1 cellular context compared by ENCODE assay signal in the genomic region with DNA sequence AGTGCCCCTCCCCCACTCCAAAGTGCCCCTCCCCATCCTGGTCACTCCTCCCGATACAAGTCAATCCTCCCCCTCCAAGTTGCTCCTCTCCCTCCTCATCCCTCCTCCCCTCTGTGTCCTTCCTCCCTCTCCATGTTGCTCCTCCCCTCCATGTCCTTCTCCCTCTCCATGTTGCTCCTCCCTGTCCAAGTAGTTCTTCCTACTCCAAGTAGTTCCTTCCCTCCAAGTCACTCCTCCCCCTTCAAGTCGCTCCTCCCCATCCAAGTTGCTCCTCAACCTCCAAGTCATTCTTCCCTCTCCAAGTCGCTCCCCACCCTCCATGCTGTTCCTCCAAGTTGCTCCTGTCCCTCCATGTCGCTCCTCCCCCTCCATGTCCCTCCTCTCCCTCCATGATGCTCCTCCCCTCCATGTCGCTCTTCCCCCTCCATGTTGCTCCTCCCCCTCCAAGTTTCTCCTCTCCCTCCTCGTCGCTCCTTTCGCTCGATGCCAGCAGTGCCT.
TF ChIP-seq lines count a peak whose summit lies in the region.

No MANE protein-coding gene starts in this region.

TF ChIP-seq in K562, 482 proteins besides CTCF, POLR2A, EP300 and RAD21:
- TF ChIP-seq TOE1 (IDR thresholded peaks at IDR 0.05; ENCODE audit: borderline replicate concordance) (no peak), TOE1 (CRISPR knock-in tag; IDR thresholded peaks at IDR 0.05; ENCODE audit: borderline replicate concordance, low read depth) (no peak), RBM34 (IDR thresholded peaks at IDR 0.05; ENCODE audit: borderline replicate concordance, insufficient read depth, low read length) (no peak), ATF7 (IDR thresholded peaks at IDR 0.05) (no peak), LARP7 (IDR thresholded peaks at IDR 0.05) (peak; percentile 81; the same call in 1 of the 2 replicates), COPS2 (conservative IDR thresholded peaks at IDR 0.05) (no peak), PTTG1 (tag; IDR thresholded peaks at IDR 0.05; ENCODE audit: low read depth) (no peak), MTA1 (IDR thresholded peaks at IDR 0.05; ENCODE audit: borderline replicate concordance) (0 out of 2 replicates have a peak, but pooled peaks have one; percentile 55), ZNF263 (CRISPR knock-in tag; IDR thresholded peaks at IDR 0.05; ENCODE audit: borderline replicate concordance) (peak; percentile 97), MCM2 (IDR thresholded peaks at IDR 0.05; ENCODE audit: low read depth) (peak; percentile 72; the same call in 1 of the 2 replicates), DPF2 (IDR thresholded peaks at IDR 0.05) (peak; percentile 57), SMARCE1 (IDR thresholded peaks at IDR 0.05) (0 out of 2 replicates have a peak, but pooled peaks have one; percentile 16), HDAC1 (IDR thresholded peaks at IDR 0.05) (peak in 1 of 2 experiments; percentile 63; a peak in 2 of 4 replicates), ZNF3 (CRISPR knock-in tag; IDR thresholded peaks at IDR 0.05) (no peak), POLR2B (IDR thresholded peaks at IDR 0.05; ENCODE audit: low read depth, partially characterized antibody) (peak; percentile 44), CBX2 (IDR thresholded peaks at IDR 0.05; ENCODE audit: insufficient read depth, low read length, poor library complexity, severe bottlenecking) (no peak), NBN (IDR thresholded peaks at IDR 0.05; ENCODE audit: low read depth) (0 out of 2 replicates have a peak, but pooled peaks have one; percentile 59), HDAC2 (IDR thresholded peaks at IDR 0.05) (peak; percentile 52; the same call in 1 of the 2 replicates), ARHGAP35 (IDR thresholded peaks at IDR 0.05; ENCODE audit: partially characterized antibody) (no peak), HLTF (IDR thresholded peaks at IDR 0.05) (peak; percentile 90), SUPT5H (IDR thresholded peaks at IDR 0.05) (peak; percentile 59; the same call in 1 of the 2 replicates), FOXK2 (conservative IDR thresholded peaks at IDR 0.05 in 1 of 2, IDR thresholded peaks at IDR 0.05 in 1 of 2; ENCODE audit: low read depth in 2 of 2) (peak; percentile 80 to 83), BCOR (IDR thresholded peaks at IDR 0.05) (0 out of 2 replicates have a peak, but pooled peaks have one; percentile 9), SMARCA5 (IDR thresholded peaks at IDR 0.05) (no peak; the same call in 1 of the 2 replicates), MTA2 (IDR thresholded peaks at IDR 0.05; ENCODE audit: low read depth) (0 out of 2 replicates have a peak, but pooled peaks have one; percentile 16), CC2D1A (IDR thresholded peaks at IDR 0.05) (0 out of 2 replicates have a peak, but pooled peaks have one; percentile 14), HDGF (IDR thresholded peaks at IDR 0.05) (peak; percentile 97; the same call in 1 of the 2 replicates), SMARCA4 (IDR thresholded peaks at IDR 0.05) (peak; percentile 56; the same call in 1 of the 2 replicates), NEUROD1 (IDR thresholded peaks at IDR 0.05; ENCODE audit: borderline replicate concordance, low read depth, low read length, partially characterized antibody) (no peak), ZKSCAN3 (CRISPR knock-in tag; IDR thresholded peaks at IDR 0.05) (no peak), GTF2F1 (IDR thresholded peaks at IDR 0.05; ENCODE audit: low read depth, low read length) (no peak), NUFIP1 (IDR thresholded peaks at IDR 0.05; ENCODE audit: partially characterized antibody) (no peak), YBX1 (IDR thresholded peaks at IDR 0.05) (0 out of 2 replicates have a peak, but pooled peaks have one; percentile 38), ZZZ3 (IDR thresholded peaks at IDR 0.05) (no peak), EHMT2 (IDR thresholded peaks at IDR 0.05) (peak; percentile 45; the same call in 1 of the 2 replicates), ARID1B (IDR thresholded peaks at IDR 0.05) (0 out of 2 replicates have a peak, but pooled peaks have one; percentile 22), MCM7 (IDR thresholded peaks at IDR 0.05) (no peak)
- TF ChIP-seq, protein P1, sequence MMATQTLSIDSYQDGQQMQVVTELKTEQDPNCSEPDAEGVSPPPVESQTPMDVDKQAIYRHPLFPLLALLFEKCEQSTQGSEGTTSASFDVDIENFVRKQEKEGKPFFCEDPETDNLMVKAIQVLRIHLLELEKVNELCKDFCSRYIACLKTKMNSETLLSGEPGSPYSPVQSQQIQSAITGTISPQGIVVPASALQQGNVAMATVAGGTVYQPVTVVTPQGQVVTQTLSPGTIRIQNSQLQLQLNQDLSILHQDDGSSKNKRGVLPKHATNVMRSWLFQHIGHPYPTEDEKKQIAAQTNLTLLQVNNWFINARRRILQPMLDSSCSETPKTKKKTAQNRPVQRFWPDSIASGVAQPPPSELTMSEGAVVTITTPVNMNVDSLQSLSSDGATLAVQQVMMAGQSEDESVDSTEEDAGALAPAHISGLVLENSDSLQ (IDR thresholded peaks at IDR 0.05) = peak; percentile 80
- TF ChIP-seq, protein P2, sequence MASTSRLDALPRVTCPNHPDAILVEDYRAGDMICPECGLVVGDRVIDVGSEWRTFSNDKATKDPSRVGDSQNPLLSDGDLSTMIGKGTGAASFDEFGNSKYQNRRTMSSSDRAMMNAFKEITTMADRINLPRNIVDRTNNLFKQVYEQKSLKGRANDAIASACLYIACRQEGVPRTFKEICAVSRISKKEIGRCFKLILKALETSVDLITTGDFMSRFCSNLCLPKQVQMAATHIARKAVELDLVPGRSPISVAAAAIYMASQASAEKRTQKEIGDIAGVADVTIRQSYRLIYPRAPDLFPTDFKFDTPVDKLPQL (IDR thresholded peaks at IDR 0.05; ENCODE audit: extremely low read depth, insufficient read length) = no peak
- TF ChIP-seq, protein P3, sequence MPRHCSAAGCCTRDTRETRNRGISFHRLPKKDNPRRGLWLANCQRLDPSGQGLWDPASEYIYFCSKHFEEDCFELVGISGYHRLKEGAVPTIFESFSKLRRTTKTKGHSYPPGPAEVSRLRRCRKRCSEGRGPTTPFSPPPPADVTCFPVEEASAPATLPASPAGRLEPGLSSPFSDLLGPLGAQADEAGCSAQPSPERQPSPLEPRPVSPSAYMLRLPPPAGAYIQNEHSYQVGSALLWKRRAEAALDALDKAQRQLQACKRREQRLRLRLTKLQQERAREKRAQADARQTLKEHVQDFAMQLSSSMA (CRISPR knock-in tag; IDR thresholded peaks at IDR 0.05) = no peak
- TF ChIP-seq, protein P4, sequence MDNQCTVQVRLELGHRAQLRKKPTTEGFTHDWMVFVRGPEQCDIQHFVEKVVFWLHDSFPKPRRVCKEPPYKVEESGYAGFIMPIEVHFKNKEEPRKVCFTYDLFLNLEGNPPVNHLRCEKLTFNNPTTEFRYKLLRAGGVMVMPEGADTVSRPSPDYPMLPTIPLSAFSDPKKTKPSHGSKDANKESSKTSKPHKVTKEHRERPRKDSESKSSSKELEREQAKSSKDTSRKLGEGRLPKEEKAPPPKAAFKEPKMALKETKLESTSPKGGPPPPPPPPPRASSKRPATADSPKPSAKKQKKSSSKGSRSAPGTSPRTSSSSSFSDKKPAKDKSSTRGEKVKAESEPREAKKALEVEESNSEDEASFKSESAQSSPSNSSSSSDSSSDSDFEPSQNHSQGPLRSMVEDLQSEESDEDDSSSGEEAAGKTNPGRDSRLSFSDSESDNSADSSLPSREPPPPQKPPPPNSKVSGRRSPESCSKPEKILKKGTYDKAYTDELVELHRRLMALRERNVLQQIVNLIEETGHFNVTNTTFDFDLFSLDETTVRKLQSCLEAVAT (IDR thresholded peaks at IDR 0.05) = peak; percentile 15 to 54; a peak in 1 of 4 replicates
- TF ChIP-seq, protein P5, sequence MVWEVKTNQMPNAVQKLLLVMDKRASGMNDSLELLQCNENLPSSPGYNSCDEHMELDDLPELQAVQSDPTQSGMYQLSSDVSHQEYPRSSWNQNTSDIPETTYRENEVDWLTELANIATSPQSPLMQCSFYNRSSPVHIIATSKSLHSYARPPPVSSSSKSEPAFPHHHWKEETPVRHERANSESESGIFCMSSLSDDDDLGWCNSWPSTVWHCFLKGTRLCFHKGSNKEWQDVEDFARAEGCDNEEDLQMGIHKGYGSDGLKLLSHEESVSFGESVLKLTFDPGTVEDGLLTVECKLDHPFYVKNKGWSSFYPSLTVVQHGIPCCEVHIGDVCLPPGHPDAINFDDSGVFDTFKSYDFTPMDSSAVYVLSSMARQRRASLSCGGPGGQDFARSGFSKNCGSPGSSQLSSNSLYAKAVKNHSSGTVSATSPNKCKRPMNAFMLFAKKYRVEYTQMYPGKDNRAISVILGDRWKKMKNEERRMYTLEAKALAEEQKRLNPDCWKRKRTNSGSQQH (CRISPR knock-in tag; IDR thresholded peaks at IDR 0.05) = 0 out of 2 replicates have a peak, but pooled peaks have one; percentile 55
TF ChIP-seq in K562: peak in this region for 24.
